9 cellular contexts compared by ENCODE assay signal in genomic region chr2:152611458-152612231, GRCh38.
DNase-seq lines count a peak whose midpoint lies in the region; ATAC-seq, FAIRE-seq and TF ChIP-seq lines count a peak whose summit lies in the region.
"Had no signal": no experiment of that assay in that cellular context is flagged by ENCODE, and none has a peak within 500 bp of the region (broad histone marks: within the 10 kb centered on the region; RNA-seq: fewer than 3 reads in every experiment).

No MANE protein-coding gene starts in this region.

- no peaks in the 10 kb centered on the region for H3K36me3 Mint-ChIP-seq in natural killer cell

- H3K27me3 ChIP-seq in colonic mucosa = no peaks in the 10 kb centered on the region

- H3K9ac ChIP-seq in colonic mucosa (ENCODE audit: low read depth in 2 of 2, low read length in 2 of 2) = no peak overlapping the region

- no peaks in the 10 kb centered on the region for H3K9me3 Mint-ChIP-seq in natural killer cell

- H3K27ac Mint-ChIP-seq in natural killer cell = peak overlapping the region; percentile 79 to 84

- H3K4me3 ChIP-seq in colonic mucosa = no peak overlapping the region

- DNase-seq in GM18507 (ENCODE audit: extremely low spot score, insufficient read length, low read depth) (peak; percentile 17), NAMALWA (ENCODE audit: low spot score) (peak; percentile 41), colonic mucosa (peak; percentile 28), natural killer cell (no peak), NCI-H524 (lab: John Stamatoyannopoulos, UW) (no peak), DMS153 treated with DMSO at 0.1 percent for 48 hours (lab: John Stamatoyannopoulos, UW; ENCODE audit: unreplicated experiment) (no peak), SHP77 (lab: John Stamatoyannopoulos, UW) (no peak)

- intact Hi-C loops in colonic mucosa (cut with DNase I) = no loop called here
- intact Hi-C loops in natural killer cell (cut with micrococcal nuclease) = loop anchor here (2.0 kb wide), 1 partner anchor 39 kb away; no protein-coding TSS in a partner anchor

- H3K9me3 ChIP-seq in colonic mucosa = no peaks in the 10 kb centered on the region

- H3K4me1 Mint-ChIP-seq in natural killer cell = peaks cover 21 to 22% of the 10 kb centered on the region in 2 donors

- TF ChIP-seq CTCF in colonic mucosa (IDR thresholded peaks at IDR 0.05) = no peak
- no peak for TF ChIP-seq CTCF in natural killer cell (IDR thresholded peaks at IDR 0.05)

- FAIRE-seq in GM18507 (lab: Jason Lieb, UNC) = peak; percentile 88
- FAIRE-seq: TTC549 had no signal

- no peaks in the 10 kb centered on the region for H3K4me1 ChIP-seq in colonic mucosa

- H3K27ac ChIP-seq in colonic mucosa = peak overlapping the region; percentile 58

- H3K36me3 ChIP-seq in colonic mucosa = no peaks in the 10 kb centered on the region

- H3K27me3 Mint-ChIP-seq in natural killer cell (ENCODE audit: low read depth in 2 of 2) = no peaks in the 10 kb centered on the region

- ATAC-seq in HG02588 (IDR thresholded peaks at IDR 0.05; ENCODE audit: unreplicated experiment) (peak; percentile 85), natural killer cell (peak; percentile 91 to 94 (median 93))

- H3K4me3 Mint-ChIP-seq in natural killer cell = peak overlapping the region; percentile 87

Comparison
In these comparisons a context has a peak if more than half of its experiments do, and no peak if none do; other contexts are left out.
1. DNase-seq: peak in GM18507 (single experiment), NAMALWA (single experiment) and colonic mucosa (single experiment); none in natural killer cell (single experiment), NCI-H524 (0 of 2), DMS153 treated with DMSO at 0.1 percent for 48 hours (single experiment) and SHP77 (0 of 2).